In genomic region chr9:8428389-8428788, GRCh38 we compare ENCODE assay signal across 16 cellular contexts.
"Had no signal": no experiment of that assay in that cellular context is flagged by ENCODE, and none has a peak within 500 bp of the region (broad histone marks: within the 10 kb centered on the region; RNA-seq: fewer than 3 reads in every experiment).

No MANE protein-coding gene starts in this region.

- H2AFZ ChIP-seq: hepatocyte, parathyroid adenoma had no signal

- DNase-seq: activated CD4-positive, CD25-positive, alpha-beta regulatory T cell; activated gamma-delta T cell; amniotic stem cell; esophagus squamous epithelium; islet precursor cell; naive thymus-derived CD4-positive, alpha-beta T cell; sigmoid colon; stimulated activated CD4-positive, alpha-beta T cell treated with anti-CD3 and anti-CD28 coated beads, Interleukin-1b, Interleukin-23, amount 100 ng/mL, for 48 hours; substantia nigra; uterus had no signal

- H3K27me3 ChIP-seq: esophagus squamous epithelium, hepatocyte, neutrophil, sigmoid colon, SJSA1, tibial nerve, uterus had no signal

- H3K36me3 ChIP-seq: esophagus squamous epithelium, neutrophil, sigmoid colon, SJSA1, tibial nerve, uterus had no signal

- H3K4me1 ChIP-seq: esophagus squamous epithelium, parathyroid adenoma, sigmoid colon, SJSA1, tibial nerve, uterus had no signal

- H3K4me2 ChIP-seq: hepatocyte had no signal

- H3K4me3 ChIP-seq: coronary artery, esophagus squamous epithelium, hepatocyte, sigmoid colon, SJSA1, tibial nerve, uterus had no signal

- H3K9me3 ChIP-seq: esophagus squamous epithelium, neutrophil, sigmoid colon, SJSA1, tibial nerve, uterus had no signal

- H3K9ac ChIP-seq: parathyroid adenoma had no signal

- H3K27ac ChIP-seq: coronary artery, esophagus squamous epithelium, hepatocyte, neutrophil, parathyroid adenoma, sigmoid colon, SJSA1, tibial nerve, uterus had no signal

- ATAC-seq: naive thymus-derived CD4-positive, alpha-beta T cell had no signal
